ENCODE assay signal across 19 cellular contexts in the genomic region with DNA sequence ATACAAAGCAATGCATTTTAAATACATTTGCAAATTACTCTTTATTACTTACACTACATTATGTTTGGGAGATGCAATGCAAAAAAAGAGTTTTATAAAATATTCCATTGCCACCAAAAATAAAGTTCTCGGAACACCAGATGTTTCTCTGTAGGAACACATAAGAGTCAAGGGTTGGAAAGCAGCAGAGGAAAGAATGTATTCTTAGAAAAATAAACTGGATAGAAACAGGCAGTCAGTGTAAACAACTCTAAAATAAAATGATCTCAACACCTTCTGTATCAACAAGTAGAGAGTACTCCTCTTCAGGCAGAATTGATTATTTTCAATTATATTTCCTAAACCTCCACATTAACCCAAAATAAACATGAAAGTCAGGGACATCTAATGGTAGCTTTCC.
"Had no signal": no experiment of that assay in that cellular context is flagged by ENCODE, and none has a peak within 500 bp of the region (broad histone marks: within the 10 kb centered on the region; RNA-seq: fewer than 3 reads in every experiment).

No MANE protein-coding gene starts in this region.

- H3K4me3 ChIP-seq: cardiac muscle cell, esophagus squamous epithelium, psoas muscle, thyroid gland, upper lobe of left lung, uterus had no signal

- H3K9me3 ChIP-seq: esophagus squamous epithelium, psoas muscle, thyroid gland, upper lobe of left lung, uterus had no signal

- H3K36me3 ChIP-seq: cardiac muscle cell, esophagus squamous epithelium, thyroid gland, upper lobe of left lung, uterus had no signal

- H3K36me3 Mint-ChIP-seq: natural killer cell had no signal

- ATAC-seq: foreskin keratinocyte, natural killer cell, psoas muscle had no signal

- H3K27ac ChIP-seq: cardiac muscle cell, epithelial cell of prostate, foreskin keratinocyte, parathyroid adenoma, psoas muscle, thyroid gland had no signal

- H3K9me3 Mint-ChIP-seq: mesothelial cell of epicardium, natural killer cell had no signal

- H3K27me3 ChIP-seq: cardiac muscle cell, foreskin keratinocyte, thyroid gland, upper lobe of left lung, uterus had no signal

- H3K27ac Mint-ChIP-seq: mesothelial cell of epicardium, natural killer cell had no signal

- H3K4me3 Mint-ChIP-seq: mesothelial cell of epicardium, natural killer cell had no signal

- DNase-seq: effector memory CD4-positive, alpha-beta T cell; esophagus squamous epithelium; foreskin keratinocyte; head of caudate nucleus; hippocampal formation; kidney glomerular epithelial cell; natural killer cell; occipital lobe; psoas muscle; small intestine; stimulated activated CD4-positive, alpha-beta T cell treated with anti-CD3 and anti-CD28 coated beads, Interleukin-12 subunit alpha, Interleukin-12 subunit beta, amount 100 ng/mL, for 4 hours; stimulated activated naive CD4-positive, alpha-beta T cell treated with Interleukin-2 at 50 U/mL for 16 hours; thyroid gland; upper lobe of left lung; uterus had no signal

- H3K4me1 ChIP-seq: parathyroid adenoma had no signal
